In the genomic region with DNA sequence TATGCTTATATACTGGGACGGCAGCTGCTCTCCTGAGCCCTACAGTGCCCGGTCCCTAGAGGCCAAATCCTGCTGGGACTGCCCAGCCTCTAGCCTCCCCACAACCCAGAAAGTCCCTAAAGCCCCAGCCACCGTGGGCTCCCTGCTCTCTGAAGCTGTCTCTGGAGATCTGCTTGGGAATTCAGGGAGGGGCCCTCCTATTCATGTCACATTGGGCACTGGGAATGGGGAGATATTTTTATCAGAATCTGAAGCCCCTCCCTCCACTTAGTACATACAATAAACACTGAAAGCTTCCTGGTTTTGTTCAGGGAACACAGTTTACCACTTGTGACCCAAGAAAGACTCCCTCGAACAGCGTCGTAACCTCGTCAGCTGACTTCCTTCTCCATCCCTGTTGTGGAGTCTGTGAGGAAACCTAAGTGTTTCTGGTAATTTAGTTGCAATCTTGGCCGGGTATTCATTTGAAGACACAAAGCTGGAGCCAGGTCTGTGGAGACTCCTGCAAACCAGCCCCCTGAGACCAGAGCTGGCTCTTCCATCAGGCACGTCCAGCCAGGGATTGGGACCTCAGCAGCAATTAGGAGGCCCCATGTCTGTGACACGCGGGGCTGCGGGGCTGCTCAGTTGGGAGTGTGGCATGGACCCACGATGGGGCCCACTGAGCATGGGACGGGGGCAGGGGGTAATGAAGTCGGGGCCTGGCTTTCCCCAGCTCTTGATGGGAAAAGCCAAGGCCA, we compare ENCODE assay signal across 8 cellular contexts. TPM values are rescaled to one million over a fixed set of nuclear protein-coding genes. Genes with fewer than 3 reads are reported as not detected.
A peak's percentile ranks its signal among the peaks of the same experiment; 100 is the strongest.
DNase-seq lines count a peak whose midpoint lies in the region; ATAC-seq and TF ChIP-seq lines count a peak whose summit lies in the region.

No MANE protein-coding gene starts in this region.

- CTCF ChIA-PET in HEK293 (lab: Yijun Ruan, JAX) = interaction anchor here (0.6 to 11.5 kb wide), 2 partner anchors 12 to 57 kb away, joined by 3 to 137 read pairs; a partner anchor contains a TSS

- peaks cover 53% of the 10 kb centered on the region for H3K4me1 Mint-ChIP-seq in activated T-helper 17 cell treated with anti-CD3 and anti-CD28 coated beads, Interleukin-2, amount 50 U/mL, for 72 hours

- H3K36me3 ChIP-seq in HEK293 (ENCODE audit: control insufficient read depth in 2 of 2, insufficient read depth in 1 of 2, low read length in 2 of 2) (peaks cover 4 to 87% of the 10 kb centered on the region in 2 experiments; a peak in 2 of 3 replicates), heart right ventricle (peaks cover 0 to 69% (median 6%) of the 10 kb centered on the region in 9 donors), sigmoid colon (peaks cover 0 to 30% (median 17%) of the 10 kb centered on the region in 4 donors), HAP-1 (replicated peaks) (peaks cover 25% of the 10 kb centered on the region)

- TF ChIP-seq POLR2A in sigmoid colon (IDR thresholded peaks at IDR 0.05) = peak in 1 of 2 donors; percentile 17

- H3K9me3 ChIP-seq in HEK293 (ENCODE audit: control insufficient read depth, insufficient read depth, low read depth, low read length) (no peaks in the 10 kb centered on the region), heart right ventricle (no peaks in the 10 kb centered on the region), sigmoid colon (no peaks in the 10 kb centered on the region), HAP-1 (no peaks in the 10 kb centered on the region)

- H3K36me3 Mint-ChIP-seq in activated T-helper 17 cell treated with anti-CD3 and anti-CD28 coated beads, Interleukin-2, amount 50 U/mL, for 72 hours (ENCODE audit: low read depth) = peaks cover 99% of the 10 kb centered on the region

- peak overlapping the region; percentile 73 for H3K4me3 Mint-ChIP-seq in activated T-helper 17 cell treated with anti-CD3 and anti-CD28 coated beads, Interleukin-2, amount 50 U/mL, for 72 hours

- H3K27ac Mint-ChIP-seq in activated T-helper 17 cell treated with anti-CD3 and anti-CD28 coated beads, Interleukin-2, amount 50 U/mL, for 72 hours = peak overlapping the region; percentile 94

- H3K4me3 ChIP-seq in HEK293 (ENCODE audit: low read depth, low read length) (no peak overlapping the region), heart right ventricle (peak overlapping the region in 2 of 10 donors; percentile 3 to 37), sigmoid colon (no peak overlapping the region), HAP-1 (no peak overlapping the region)

- POLR2A ChIA-PET in HEK293 (lab: Yijun Ruan, JAX) = interaction anchor here (0.6 kb wide), 1 partner anchor 54 kb away, joined by 3 read pairs; no protein-coding TSS in a partner anchor

- TF ChIP-seq CTCF in HEK293 (tag by site-specific recombination; IDR thresholded peaks at IDR 0.05) (no peak), heart right ventricle (IDR thresholded peaks at IDR 0.05) (no peak), sigmoid colon (IDR thresholded peaks at IDR 0.05) (no peak)

- H3K27me3 ChIP-seq in heart right ventricle = no peaks in the 10 kb centered on the region
- H3K27me3 ChIP-seq in sigmoid colon = no peaks in the 10 kb centered on the region
- H3K27me3 ChIP-seq in HAP-1 (ENCODE audit: low read depth) = no peaks in the 10 kb centered on the region

- 42 to 53% methylated on average over 15 of the region's 15 CpGs for WGBS in heart right ventricle, 2 donors
- WGBS in sigmoid colon, 2 donors = 29 to 51% methylated on average over 15 of the region's 15 CpGs

- in situ Hi-C loops in HAP-1 (cut with MboI; ENCODE audit: low sequenced_read_pairs) = no loop called here

- DNase-seq in heart right ventricle (peak in 1 of 2 donors; percentile 68), sigmoid colon (peak; percentile 85), OCI-M2 (lab: John Stamatoyannopoulos, UW; ENCODE audit: unreplicated experiment) (no peak), inferior parietal cortex (ENCODE audit: extremely low spot score) (no peak), HAP-1 (ENCODE audit: low spot score in 2 of 2) (no peak)

- no peaks in the 10 kb centered on the region for H3K27me3 Mint-ChIP-seq in activated T-helper 17 cell treated with anti-CD3 and anti-CD28 coated beads, Interleukin-2, amount 50 U/mL, for 72 hours

- no peak for ATAC-seq in activated T-helper 17 cell treated with anti-CD3 and anti-CD28 coated beads, Interleukin-2, amount 50 U/mL, for 72 hours (replicated peaks)
- ATAC-seq in heart right ventricle (peak; percentile 39 to 84 (median 75)), GM21447 (IDR thresholded peaks at IDR 0.05; ENCODE audit: unreplicated experiment) (no peak)

- H3K27ac ChIP-seq in HEK293 (ENCODE audit: extremely low read depth, low read depth, low read length) (no peak overlapping the region), heart right ventricle (peak overlapping the region; percentile 69 to 98 (median 86)), sigmoid colon (peak overlapping the region; percentile 74 to 77 (median 75))

- no peaks in the 10 kb centered on the region for H3K9me3 Mint-ChIP-seq in activated T-helper 17 cell treated with anti-CD3 and anti-CD28 coated beads, Interleukin-2, amount 50 U/mL, for 72 hours

- intact Hi-C loops in heart right ventricle (cut with DNase I) = loop anchor here in 1 of 10 donors (5.0 kb wide), 1 partner anchor 35 kb away; no protein-coding TSS in a partner anchor
- intact Hi-C loops in sigmoid colon (cut with DNase I) = no loop called here

- H3K4me1 ChIP-seq in HEK293 (ENCODE audit: control insufficient read depth, insufficient read depth, low read length) (no peaks in the 10 kb centered on the region), heart right ventricle (peaks cover 38 to 100% (median 99%) of the 10 kb centered on the region in 9 donors), sigmoid colon (peaks cover 0 to 23% (median 19%) of the 10 kb centered on the region in 4 donors), HAP-1 (no peaks in the 10 kb centered on the region)

- TF ChIP-seq EP300 in sigmoid colon (IDR thresholded peaks at IDR 0.05) = peak in 3 of 4 donors; percentile 45 to 80 (median 53)

TF ChIP-seq in HEK293, 187 proteins besides CTCF, POLR2A, EP300 and RAD21:
- TF ChIP-seq, protein P1, sequence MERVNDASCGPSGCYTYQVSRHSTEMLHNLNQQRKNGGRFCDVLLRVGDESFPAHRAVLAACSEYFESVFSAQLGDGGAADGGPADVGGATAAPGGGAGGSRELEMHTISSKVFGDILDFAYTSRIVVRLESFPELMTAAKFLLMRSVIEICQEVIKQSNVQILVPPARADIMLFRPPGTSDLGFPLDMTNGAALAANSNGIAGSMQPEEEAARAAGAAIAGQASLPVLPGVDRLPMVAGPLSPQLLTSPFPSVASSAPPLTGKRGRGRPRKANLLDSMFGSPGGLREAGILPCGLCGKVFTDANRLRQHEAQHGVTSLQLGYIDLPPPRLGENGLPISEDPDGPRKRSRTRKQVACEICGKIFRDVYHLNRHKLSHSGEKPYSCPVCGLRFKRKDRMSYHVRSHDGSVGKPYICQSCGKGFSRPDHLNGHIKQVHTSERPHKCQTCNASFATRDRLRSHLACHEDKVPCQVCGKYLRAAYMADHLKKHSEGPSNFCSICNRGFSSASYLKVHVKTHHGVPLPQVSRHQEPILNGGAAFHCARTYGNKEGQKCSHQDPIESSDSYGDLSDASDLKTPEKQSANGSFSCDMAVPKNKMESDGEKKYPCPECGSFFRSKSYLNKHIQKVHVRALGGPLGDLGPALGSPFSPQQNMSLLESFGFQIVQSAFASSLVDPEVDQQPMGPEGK (tag by site-specific recombination; IDR thresholded peaks at IDR 0.05) = 0 out of 2 replicates have a peak, but pooled peaks have one; percentile 16
- no peak for TF ChIP-seq MEIS1 (CRISPR knock-in tag; IDR thresholded peaks at IDR 0.05; ENCODE audit: borderline replicate concordance)
- peak; percentile 77 for TF ChIP-seq ZFP69B (tag by site-specific recombination; IDR thresholded peaks at IDR 0.05)
- TF ChIP-seq, protein P2, sequence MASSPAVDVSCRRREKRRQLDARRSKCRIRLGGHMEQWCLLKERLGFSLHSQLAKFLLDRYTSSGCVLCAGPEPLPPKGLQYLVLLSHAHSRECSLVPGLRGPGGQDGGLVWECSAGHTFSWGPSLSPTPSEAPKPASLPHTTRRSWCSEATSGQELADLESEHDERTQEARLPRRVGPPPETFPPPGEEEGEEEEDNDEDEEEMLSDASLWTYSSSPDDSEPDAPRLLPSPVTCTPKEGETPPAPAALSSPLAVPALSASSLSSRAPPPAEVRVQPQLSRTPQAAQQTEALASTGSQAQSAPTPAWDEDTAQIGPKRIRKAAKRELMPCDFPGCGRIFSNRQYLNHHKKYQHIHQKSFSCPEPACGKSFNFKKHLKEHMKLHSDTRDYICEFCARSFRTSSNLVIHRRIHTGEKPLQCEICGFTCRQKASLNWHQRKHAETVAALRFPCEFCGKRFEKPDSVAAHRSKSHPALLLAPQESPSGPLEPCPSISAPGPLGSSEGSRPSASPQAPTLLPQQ (tag by site-specific recombination; IDR thresholded peaks at IDR 0.05) = 0 out of 2 replicates have a peak, but pooled peaks have one; percentile 67
- TF ChIP-seq ZNF670 (tag by site-specific recombination; IDR thresholded peaks at IDR 0.05; ENCODE audit: low read depth) = no peak
TF ChIP-seq in HEK293: peak in this region for 3.

RNA-seq across cellular contexts. Expression of a gene that starts 38.5 kb away (rescaled TPM):
- 100 to 1,000 TPM in 1 of 2 donors, 10 to 100 TPM in 1; 76.1 to 101 TPM for total RNA-seq in activated T-helper 17 cell treated with anti-CD3 and anti-CD28 coated beads, Interleukin-2, amount 50 U/mL, for 72 hours
- total RNA-seq in heart right ventricle = 10 to 100 TPM; 14.7 to 28.4 (median 17.1) TPM
- 10 to 100 TPM; 18.5 to 18.7 TPM for polyA plus RNA-seq in heart right ventricle
- 10 to 100 TPM; 20.0 to 36.3 (median 29.0) TPM for total RNA-seq in sigmoid colon
- polyA plus RNA-seq in sigmoid colon = 10 to 100 TPM in 2 of 3 donors, 1 to 10 TPM in 1; 9.9 to 36.9 (median 16.8) TPM

RNA-seq across cellular contexts. Expression of a gene that starts 57.1 kb away (rescaled TPM):
- 100 to 1,000 TPM; 129 to 175 TPM for total RNA-seq in activated T-helper 17 cell treated with anti-CD3 and anti-CD28 coated beads, Interleukin-2, amount 50 U/mL, for 72 hours
- 100 to 1,000 TPM in 2 of 10 donors, 10 to 100 TPM in 6, 1 to 10 TPM in 2; 7.7 to 189 (median 17.0) TPM for total RNA-seq in heart right ventricle
- 10 to 100 TPM; 13.5 to 30.2 TPM for polyA plus RNA-seq in heart right ventricle
- total RNA-seq in sigmoid colon = 100 to 1,000 TPM in 2 of 4 donors, 10 to 100 TPM in 2; 10.3 to 499 (median 82.9) TPM
- 10 to 100 TPM; 11.1 to 64.5 (median 28.2) TPM for polyA plus RNA-seq in sigmoid colon

Comparison
In these comparisons a context has a peak if more than half of its experiments do, and no peak if none do; other contexts are left out.
1. ATAC-seq: peak in heart right ventricle (8 of 8); none in activated T-helper 17 cell treated with anti-CD3 and anti-CD28 coated beads, Interleukin-2, amount 50 U/mL, for 72 hours (single experiment) and GM21447 (single experiment).